8 cellular contexts compared by ENCODE assay signal in the genomic region with DNA sequence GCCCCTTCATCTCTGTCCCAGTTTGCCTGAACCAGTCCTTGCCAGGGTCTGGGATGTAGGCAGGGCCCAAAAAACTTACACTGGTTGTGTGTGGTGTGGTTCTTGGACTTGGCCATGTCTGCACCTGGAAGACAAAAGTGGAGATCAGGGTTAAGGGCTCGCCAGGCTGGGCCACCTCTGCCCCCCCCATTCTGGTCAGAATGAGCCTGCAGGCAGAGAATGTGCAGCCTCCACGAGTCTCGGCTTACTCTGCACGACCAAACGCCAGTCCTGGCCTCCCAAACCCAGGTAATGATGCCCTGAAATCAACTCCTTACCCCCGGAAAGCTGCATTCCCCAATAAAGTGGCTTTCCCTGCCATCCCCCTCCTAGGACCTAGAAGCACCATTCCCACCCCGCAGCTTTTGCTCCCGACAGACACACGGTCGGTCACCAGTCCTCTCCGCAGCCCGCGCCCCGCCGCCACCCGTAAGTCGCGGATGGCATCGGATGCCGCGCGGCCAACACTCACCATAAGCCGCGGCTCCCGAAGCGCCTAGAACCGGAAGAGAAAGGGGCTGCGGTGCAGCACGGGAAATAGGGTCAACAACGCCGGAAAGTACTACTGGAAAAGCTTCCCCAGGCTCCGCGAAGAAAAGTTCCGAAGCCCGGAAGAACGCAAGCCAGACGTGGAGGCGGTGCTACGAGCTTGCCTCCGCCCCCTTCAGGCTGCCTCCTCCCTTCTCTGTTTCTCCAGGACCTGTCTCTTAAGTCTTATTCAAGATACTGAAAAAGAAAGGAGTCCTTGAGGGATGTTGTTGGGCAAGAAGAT. TPM values are rescaled to one million over a fixed set of nuclear protein-coding genes. Genes with fewer than 3 reads are reported as not detected.
DNase-seq lines count a peak whose midpoint lies in the region; ATAC-seq and TF ChIP-seq lines count a peak whose summit lies in the region.

TSS of gene RPL29 (minus strand) at position 550 of the 811 bp plus-strand sequence. CDS start at position 116, 434 bp downstream.

- POLR2A ChIA-PET in activated B cell treated with CpG ODN at 0.5 μM for 24 hours (lab: Charles Lee), result interaction anchor here (0.6 to 2.7 kb wide), 29 partner anchors 9 to 1041 kb away, joined by 3 to 58 read pairs (median 6); partner anchors contain the start of genes ABHD14A, ABHD14B, ACY1 and DUSP7

- H3K4me1 Mint-ChIP-seq in activated B cell treated with CpG ODN at 0.5 μM for 24 hours, result peaks cover 37% of the 10 kb centered on the region

- no peaks in the 10 kb centered on the region for H3K27me3 Mint-ChIP-seq in activated B cell treated with CpG ODN at 0.5 μM for 24 hours

- peaks cover 47% of the 10 kb centered on the region for H3K36me3 Mint-ChIP-seq in activated B cell treated with CpG ODN at 0.5 μM for 24 hours (ENCODE audit: low read depth)

- ATAC-seq in GM18909 (IDR thresholded peaks at IDR 0.05; ENCODE audit: poor library complexity, unreplicated experiment), result peak; percentile 77
- ATAC-seq in HG03175 (IDR thresholded peaks at IDR 0.05; ENCODE audit: unreplicated experiment), result peak; percentile 93
- ATAC-seq in activated B cell treated with CpG ODN at 0.5 μM for 24 hours (ENCODE audit: low read depth), result peak; percentile 98

- intact Hi-C loops in activated B cell treated with CpG ODN at 0.5 μM for 24 hours (cut with micrococcal nuclease), result loop anchor here (1.0 to 5.0 kb wide), 4 partner anchors 12 to 692 kb away; partner anchors contain the start of genes ABHD14A, ACY1, GNL3 and PARP3

- peak within 1 kb of the TSS; percentile 100 for H3K27ac Mint-ChIP-seq in activated B cell treated with CpG ODN at 0.5 μM for 24 hours

- TF ChIP-seq CTCF in activated B cell treated with CpG ODN at 0.5 μM for 24 hours (IDR thresholded peaks at IDR 0.05) (no peak), cardiac fibroblast (IDR thresholded peaks at IDR 0.05; ENCODE audit: low read depth, low read length) (no peak)

- peak within 1 kb of the TSS; percentile 77 to 89 for H3K4me3 ChIP-seq in cardiac fibroblast (replicated peaks in 1 of 2; ENCODE audit: low read depth in 2 of 2, low read length in 2 of 2)

- H3K4me3 Mint-ChIP-seq in activated B cell treated with CpG ODN at 0.5 μM for 24 hours, result peak within 1 kb of the TSS; percentile 100

- CTCF ChIA-PET in activated B cell treated with CpG ODN at 0.5 μM for 24 hours (lab: Charles Lee), result interaction anchor here (0.9 to 2.2 kb wide), 4 partner anchors 12 to 61 kb away, joined by 3 to 7 read pairs (median 4); partner anchors contain the start of genes ABHD14A, ACY1, DUSP7 and PARP3

- DNase-seq in AG08396 (ENCODE audit: low spot score) (peak; percentile 95), NCI-H345 treated with DMSO at 0.1 percent for 48 hours (lab: John Stamatoyannopoulos, UW; ENCODE audit: unreplicated experiment) (peak; percentile 78), activated B cell treated with CpG ODN at 0.5 μM for 24 hours (peak; percentile 84), cardiac fibroblast (ENCODE audit: low read depth in 2 of 2) (peak; percentile 97), iris pigment epithelial cell (ENCODE audit: low read depth) (peak; percentile 97)
- peak; percentile 83 to 86 for DNase-seq in stimulated activated CD4-positive, alpha-beta T cell treated with anti-CD3 and anti-CD28 coated beads, Interleukin-12 subunit alpha, Interleukin-12 subunit beta, amount 100 ng/mL, for 24 hours (ENCODE audit: low read depth in 2 of 2)

- H3K9me3 Mint-ChIP-seq in activated B cell treated with CpG ODN at 0.5 μM for 24 hours, result no peaks in the 10 kb centered on the region

RNA-seq across cellular contexts. Expression of gene RPL29, which starts in this region (rescaled TPM):
- 1,884 and 2,140 TPM in 2 replicates for total RNA-seq in activated B cell treated with CpG ODN at 0.5 μM for 24 hours

Comparison
In these comparisons a context has a peak if more than half of its experiments do, and no peak if none do; other contexts are left out.
1. Peak in every context shown above with its lines: DNase-seq, ATAC-seq and H3K4me3 ChIP-seq.